8 cellular contexts compared by ENCODE assay signal in genomic region chr22:50628543-50629134, GRCh38. TPM values are rescaled to one million over a fixed set of nuclear protein-coding genes. Genes with fewer than 3 reads are reported as not detected.
A peak's percentile ranks its signal among the peaks of the same experiment; 100 is the strongest.
DNase-seq lines count a peak whose midpoint lies in the region; ATAC-seq, FAIRE-seq and TF ChIP-seq lines count a peak whose summit lies in the region.

No MANE protein-coding gene starts in this region.

- WGBS in HepG2 (ENCODE audit: low lambda C conversion rate) = 21% methylated on average over 16 of the region's 16 CpGs

- BruUV-seq in HepG2 (replicated peaks; lab: Mats Ljungman, UMichigan) = no TSS peak

- peak overlapping the region; percentile 69 for H3K27ac Mint-ChIP-seq in type B pancreatic cell

- no peak for TF ChIP-seq RAD21 in HepG2 (CRISPR knock-in tag; IDR thresholded peaks at IDR 0.05)

- no peaks in the 10 kb centered on the region for H3K9me3 Mint-ChIP-seq in activated T-cell treated with anti-CD3 and anti-CD28 coated beads, Interleukin-2, amount 50 U/mL, for 4 hours
- H3K9me3 Mint-ChIP-seq in type B pancreatic cell = no peaks in the 10 kb centered on the region

- H3K4me1 Mint-ChIP-seq in activated T-cell treated with anti-CD3 and anti-CD28 coated beads, Interleukin-2, amount 50 U/mL, for 4 hours (ENCODE audit: low read depth) = peaks cover 21% of the 10 kb centered on the region
- H3K4me1 Mint-ChIP-seq in type B pancreatic cell (ENCODE audit: unreplicated experiment) = peaks cover 29% of the 10 kb centered on the region

- no peak for FAIRE-seq in HepG2 (lab: Jason Lieb, UNC)

- H3K9me3 ChIP-seq in adipocyte (ENCODE audit: control insufficient read depth, low read length) (no peaks in the 10 kb centered on the region), HepG2 (ENCODE audit: low read length) (no peaks in the 10 kb centered on the region)

- peaks cover 14% of the 10 kb centered on the region for H3K4me1 ChIP-seq in adipocyte (ENCODE audit: control insufficient read depth, insufficient read depth, low read length)
- peaks cover 35% of the 10 kb centered on the region for H3K4me1 ChIP-seq in HepG2 (ENCODE audit: insufficient read depth, low read length)

- TF ChIP-seq POLR2A in HepG2 (IDR thresholded peaks at IDR 0.05; ENCODE audit: insufficient read depth in 1 of 2, low read depth in 2 of 2, low read length in 2 of 2) = peak in 1 of 2 experiments; percentile 41; a peak in 1 of 4 replicates

- TF ChIP-seq EP300 in HepG2 (IDR thresholded peaks at IDR 0.05; ENCODE audit: low read depth in 2 of 2, low read length in 2 of 2) (no peak), HepG2 (CRISPR knock-in tag; IDR thresholded peaks at IDR 0.05; ENCODE audit: borderline replicate concordance) (no peak)

- H3K36me3 ChIP-seq in adipocyte (ENCODE audit: control insufficient read depth, insufficient read depth, low read length, severe bottlenecking) = peaks cover 3% of the 10 kb centered on the region
- no peaks in the 10 kb centered on the region for H3K36me3 ChIP-seq in HepG2 (replicated peaks in 1 of 2; ENCODE audit: control insufficient read depth in 1 of 2, insufficient read depth in 2 of 2, low read length in 2 of 2)

- in situ Hi-C loops in HepG2 (cut with HindIII; ENCODE audit: extremely low pct_ligation_motif_present, low pct_unique_long_range_greater_than_20kb) = loop anchor here (5.0 kb wide), 1 partner anchor 69 kb away; no protein-coding TSS in a partner anchor

- DNase-seq in activated T-cell treated with anti-CD3 and anti-CD28 coated beads, Interleukin-2, amount 50 U/mL, for 4 hours = no peak
- DNase-seq in activated T-cell treated with anti-CD3 and anti-CD28 coated beads for 4 hours (no peak), adipocyte (ENCODE audit: low read depth) (no peak), HepG2 (ENCODE audit: low spot score) (no peak), type B pancreatic cell (ENCODE audit: extremely low spot score, unreplicated experiment) (no peak), germinal center (ENCODE audit: low spot score) (no peak), NCI-H2196 (lab: John Stamatoyannopoulos, UW; ENCODE audit: unreplicated experiment) (no peak), UCSD-AML1 (lab: John Stamatoyannopoulos, UW; ENCODE audit: unreplicated experiment) (no peak)

- TF ChIP-seq CTCF in HepG2 (CRISPR knock-in tag; IDR thresholded peaks at IDR 0.05) = no peak
- TF ChIP-seq CTCF in type B pancreatic cell (conservative IDR thresholded peaks at IDR 0.05) = no peak

- peak overlapping the region; percentile 91 for H3K4me3 Mint-ChIP-seq in activated T-cell treated with anti-CD3 and anti-CD28 coated beads, Interleukin-2, amount 50 U/mL, for 4 hours
- H3K4me3 Mint-ChIP-seq in type B pancreatic cell = peak overlapping the region; percentile 98

- peaks cover 1% of the 10 kb centered on the region for H3K27me3 ChIP-seq in adipocyte (replicated peaks; ENCODE audit: control insufficient read depth, insufficient read depth, low read length)
- H3K27me3 ChIP-seq in HepG2 (ENCODE audit: control insufficient read depth in 1 of 2, insufficient read depth in 2 of 2, low read length in 2 of 2) = no peaks in the 10 kb centered on the region; a peak in 1 of 5 replicates

- no peak overlapping the region for H2AFZ ChIP-seq in HepG2 (ENCODE audit: low read length)

- no peaks in the 10 kb centered on the region for H3K27me3 Mint-ChIP-seq in activated T-cell treated with anti-CD3 and anti-CD28 coated beads, Interleukin-2, amount 50 U/mL, for 4 hours (ENCODE audit: low read depth)
- no peaks in the 10 kb centered on the region for H3K27me3 Mint-ChIP-seq in type B pancreatic cell

- no peaks in the 10 kb centered on the region for H4K20me1 ChIP-seq in HepG2 (ENCODE audit: insufficient read depth, low read length)

- intact Hi-C loops in HepG2 (cut with micrococcal nuclease; ENCODE audit: unreplicated experiment) = loop anchor here (1.0 to 2.0 kb wide), 2 partner anchors 14 to 62 kb away; no protein-coding TSS in a partner anchor

- CTCF ChIA-PET in HepG2 (lab: Yijun Ruan, JAX; ENCODE audit: low intra/inter-chr PET ratio, low total read pairs) = interaction anchor here (1.9 to 2.7 kb wide), 2 partner anchors 13 to 63 kb away, joined by 14 to 16 read pairs; no protein-coding TSS in a partner anchor

- peak overlapping the region; percentile 89 for H3K4me3 ChIP-seq in adipocyte (ENCODE audit: low read length)
- H3K4me3 ChIP-seq in HepG2 (replicated peaks in 1 of 3; ENCODE audit: insufficient read depth in 1 of 3, low read depth in 2 of 3, low read length in 3 of 3) = peak overlapping the region; percentile 59 to 88 (median 72)

- peak overlapping the region; percentile 79 for H3K27ac ChIP-seq in HepG2 (ENCODE audit: extremely low read length, insufficient read depth, low read length)

- POLR2A ChIA-PET in HepG2 (lab: Yijun Ruan, JAX) = interaction anchor here (1.0 to 4.2 kb wide), 7 partner anchors 12 to 129 kb away, joined by 3 to 56 read pairs (median 4); partner anchors contain the start of gene SCO2

- peaks cover 2% of the 10 kb centered on the region for H3K36me3 Mint-ChIP-seq in activated T-cell treated with anti-CD3 and anti-CD28 coated beads, Interleukin-2, amount 50 U/mL, for 4 hours (ENCODE audit: insufficient read depth)
- no peaks in the 10 kb centered on the region for H3K36me3 Mint-ChIP-seq in type B pancreatic cell

- H3K4me2 ChIP-seq in HepG2 (ENCODE audit: low read depth, low read length) = peak overlapping the region; percentile 92

- H3K9ac ChIP-seq in adipocyte (ENCODE audit: low read length) = peak overlapping the region; percentile 92
- H3K9ac ChIP-seq in HepG2 (ENCODE audit: insufficient read depth, low read depth, low read length) = peak overlapping the region; percentile 79

- peak; percentile 11 to 13 for ATAC-seq in activated T-cell treated with anti-CD3 and anti-CD28 coated beads, Interleukin-2, amount 50 U/mL, for 4 hours
- no peak for ATAC-seq in HepG2

- H3K79me2 ChIP-seq in HepG2 (ENCODE audit: insufficient read depth, low read length) = peaks cover 4% of the 10 kb centered on the region

RNA-seq across cellular contexts. Expression of gene ARSA, which starts 0.7 kb away (rescaled TPM):
- 10 to 100 TPM; 10.5 to 13.1 (median 11.0) TPM for total RNA-seq in activated T-cell treated with anti-CD3 and anti-CD28 coated beads, Interleukin-2, amount 50 U/mL, for 4 hours
- total RNA-seq in HepG2 (2016; rRNA removed; fragmentation: Illumina TruSeq; extraction: Trizol) = 3.8 and 9.0 TPM in 2 replicates
- total RNA-seq in HepG2 (2016; cell fraction: cytosol; rRNA removed; fragmentation: Illumina TruSeq; extraction: Trizol; ENCODE audit: low read depth) = 1.6 and 2.0 TPM in 2 replicates
- total RNA-seq in HepG2 (2016; cell fraction: insoluble cytoplasmic fraction; rRNA removed; fragmentation: Illumina TruSeq; extraction: Trizol) = 3.7 and 9.9 TPM in 2 replicates
- 2.6 and 3.5 TPM in 2 replicates for total RNA-seq in HepG2 (2016; cell fraction: membrane; rRNA removed; fragmentation: Illumina TruSeq; extraction: Trizol)
- total RNA-seq in HepG2 (2016; cell fraction: nucleus; rRNA removed; fragmentation: Illumina TruSeq; extraction: Trizol) = 11.3 and 13.3 TPM in 2 replicates
- 11.5 and 19.0 TPM in 2 replicates for polyA plus RNA-seq in HepG2 (2011; rRNA removed)
- 5.2 and 7.9 TPM in 2 replicates for polyA plus RNA-seq in HepG2 (2011; cell fraction: cytosol; rRNA removed)
- polyA plus RNA-seq in HepG2 (2011; cell fraction: nucleus; rRNA removed) = 58.3 and 62.0 TPM in 2 replicates
- 11.0 and 15.5 TPM in 2 replicates for polyA plus RNA-seq in HepG2 (2012)
- polyA plus RNA-seq in HepG2 (2016; cell fraction: cytosol; fragmentation: Illumina TruSeq; extraction: Trizol; ENCODE audit: low read depth) = 2.4 and 2.9 TPM in 2 replicates
- polyA plus RNA-seq in HepG2 (2016; cell fraction: insoluble cytoplasmic fraction; fragmentation: Illumina TruSeq; extraction: Trizol; ENCODE audit: low read depth) = 4.2 and 5.5 TPM in 2 replicates
- 3.1 and 3.4 TPM in 2 replicates for polyA plus RNA-seq in HepG2 (2016; cell fraction: membrane; fragmentation: Illumina TruSeq; extraction: Trizol; ENCODE audit: low read depth)
- polyA plus RNA-seq in HepG2 (2016; cell fraction: nucleus; fragmentation: Illumina TruSeq; extraction: Trizol; ENCODE audit: insufficient read depth, low read depth) = 25.4 and 29.9 TPM in 2 replicates
- 2.0 and 19.4 TPM in 2 replicates for polyA minus RNA-seq in HepG2 (2011; rRNA and poly(A)+ RNA removed; ENCODE audit: low replicate concordance)
- 6.5 and 8.6 TPM in 2 replicates for polyA minus RNA-seq in HepG2 (2011; cell fraction: cytosol; rRNA and poly(A)+ RNA removed)
- polyA minus RNA-seq in HepG2 (2011; cell fraction: nucleus; rRNA and poly(A)+ RNA removed) = 7.1 and 7.6 TPM in 2 replicates
- 26.1 and 32.1 TPM in 2 replicates for total RNA-seq in type B pancreatic cell (ENCODE audit: low replicate concordance)

RNA-seq across cellular contexts. Expression of gene MAPK8IP2, which starts 28.0 kb away (rescaled TPM):
- under 1 TPM; 0.05 to 0.38 (median 0.16) TPM for total RNA-seq in activated T-cell treated with anti-CD3 and anti-CD28 coated beads, Interleukin-2, amount 50 U/mL, for 4 hours
- 2.1 and 2.6 TPM in 2 replicates for total RNA-seq in HepG2 (2016; rRNA removed; fragmentation: Illumina TruSeq; extraction: Trizol)
- total RNA-seq in HepG2 (2016; cell fraction: cytosol; rRNA removed; fragmentation: Illumina TruSeq; extraction: Trizol; ENCODE audit: low read depth) = 0.10 and 0.18 TPM in 2 replicates
- 1.6 and 2.3 TPM in 2 replicates for total RNA-seq in HepG2 (2016; cell fraction: insoluble cytoplasmic fraction; rRNA removed; fragmentation: Illumina TruSeq; extraction: Trizol)
- total RNA-seq in HepG2 (2016; cell fraction: membrane; rRNA removed; fragmentation: Illumina TruSeq; extraction: Trizol) = 0.65 and 0.77 TPM in 2 replicates
- total RNA-seq in HepG2 (2016; cell fraction: nucleus; rRNA removed; fragmentation: Illumina TruSeq; extraction: Trizol) = 1.8 and 2.3 TPM in 2 replicates
- 1.3 and 2.2 TPM in 2 replicates for polyA plus RNA-seq in HepG2 (2011; rRNA removed)
- polyA plus RNA-seq in HepG2 (2011; cell fraction: cytosol; rRNA removed) = 1.2 TPM in 2 replicates
- 4.1 and 4.5 TPM in 2 replicates for polyA plus RNA-seq in HepG2 (2011; cell fraction: nucleus; rRNA removed)
- polyA plus RNA-seq in HepG2 (2012) = 0.87 and 1.2 TPM in 2 replicates
- 0.20 TPM in 2 replicates for polyA plus RNA-seq in HepG2 (2016; cell fraction: cytosol; fragmentation: Illumina TruSeq; extraction: Trizol; ENCODE audit: low read depth)
- polyA plus RNA-seq in HepG2 (2016; cell fraction: insoluble cytoplasmic fraction; fragmentation: Illumina TruSeq; extraction: Trizol; ENCODE audit: low read depth) = 1.7 and 2.3 TPM in 2 replicates
- 0.47 and 0.71 TPM in 2 replicates for polyA plus RNA-seq in HepG2 (2016; cell fraction: membrane; fragmentation: Illumina TruSeq; extraction: Trizol; ENCODE audit: low read depth)
- polyA plus RNA-seq in HepG2 (2016; cell fraction: nucleus; fragmentation: Illumina TruSeq; extraction: Trizol; ENCODE audit: insufficient read depth, low read depth) = 3.0 and 3.2 TPM in 2 replicates
- 3.4 TPM in 1 of 2 replicates, not detected in the other for polyA minus RNA-seq in HepG2 (2011; rRNA and poly(A)+ RNA removed; ENCODE audit: low replicate concordance)
- polyA minus RNA-seq in HepG2 (2011; cell fraction: cytosol; rRNA and poly(A)+ RNA removed) = 1.5 and 2.2 TPM in 2 replicates
- 1.4 and 1.5 TPM in 2 replicates for polyA minus RNA-seq in HepG2 (2011; cell fraction: nucleus; rRNA and poly(A)+ RNA removed)
- total RNA-seq in type B pancreatic cell (ENCODE audit: low replicate concordance) = 13.0 and 16.5 TPM in 2 replicates

RNA-seq across cellular contexts. Expression of gene SHANK3, which starts 44.0 kb away (rescaled TPM):
- total RNA-seq in activated T-cell treated with anti-CD3 and anti-CD28 coated beads, Interleukin-2, amount 50 U/mL, for 4 hours = under 1 TPM; 0.05 to 0.24 (median 0.08) TPM
- total RNA-seq in HepG2 (2016; rRNA removed; fragmentation: Illumina TruSeq; extraction: Trizol) (1.9 and 2.9 TPM in 2 replicates), type B pancreatic cell (ENCODE audit: low replicate concordance) (6.8 and 13.1 TPM in 2 replicates)
- 0.79 and 1.0 TPM in 2 replicates for total RNA-seq in HepG2 (2016; cell fraction: cytosol; rRNA removed; fragmentation: Illumina TruSeq; extraction: Trizol; ENCODE audit: low read depth)
- total RNA-seq in HepG2 (2016; cell fraction: insoluble cytoplasmic fraction; rRNA removed; fragmentation: Illumina TruSeq; extraction: Trizol) = 1.7 and 2.9 TPM in 2 replicates
- total RNA-seq in HepG2 (2016; cell fraction: membrane; rRNA removed; fragmentation: Illumina TruSeq; extraction: Trizol) = 2.3 TPM in 2 replicates
- total RNA-seq in HepG2 (2016; cell fraction: nucleus; rRNA removed; fragmentation: Illumina TruSeq; extraction: Trizol) = 2.9 and 3.7 TPM in 2 replicates
- 4.6 and 6.5 TPM in 2 replicates for polyA plus RNA-seq in HepG2 (2011; rRNA removed)
- polyA plus RNA-seq in HepG2 (2011; cell fraction: cytosol; rRNA removed) = 3.0 and 3.9 TPM in 2 replicates
- 25.0 and 33.1 TPM in 2 replicates for polyA plus RNA-seq in HepG2 (2011; cell fraction: nucleus; rRNA removed)
- polyA plus RNA-seq in HepG2 (2012) = 7.9 and 8.7 TPM in 2 replicates
- 0.66 and 0.71 TPM in 2 replicates for polyA plus RNA-seq in HepG2 (2016; cell fraction: cytosol; fragmentation: Illumina TruSeq; extraction: Trizol; ENCODE audit: low read depth)
- polyA plus RNA-seq in HepG2 (2016; cell fraction: insoluble cytoplasmic fraction; fragmentation: Illumina TruSeq; extraction: Trizol; ENCODE audit: low read depth) = 3.0 and 4.2 TPM in 2 replicates
- 1.6 and 1.9 TPM in 2 replicates for polyA plus RNA-seq in HepG2 (2016; cell fraction: membrane; fragmentation: Illumina TruSeq; extraction: Trizol; ENCODE audit: low read depth)
- 14.0 and 17.0 TPM in 2 replicates for polyA plus RNA-seq in HepG2 (2016; cell fraction: nucleus; fragmentation: Illumina TruSeq; extraction: Trizol; ENCODE audit: insufficient read depth, low read depth)
- polyA minus RNA-seq in HepG2 (2011; rRNA and poly(A)+ RNA removed; ENCODE audit: low replicate concordance) = 0.07 and 4.8 TPM in 2 replicates
- polyA minus RNA-seq in HepG2 (2011; cell fraction: cytosol; rRNA and poly(A)+ RNA removed) = 5.2 and 5.4 TPM in 2 replicates
- polyA minus RNA-seq in HepG2 (2011; cell fraction: nucleus; rRNA and poly(A)+ RNA removed) = 5.8 and 5.9 TPM in 2 replicates

RNA-seq across cellular contexts. Expression of gene CHKB, which starts 46.0 kb away (rescaled TPM):
- 10 to 100 TPM; 56.1 to 63.2 (median 60.7) TPM for total RNA-seq in activated T-cell treated with anti-CD3 and anti-CD28 coated beads, Interleukin-2, amount 50 U/mL, for 4 hours
- total RNA-seq in HepG2 (2016; rRNA removed; fragmentation: Illumina TruSeq; extraction: Trizol) (9.9 and 24.5 TPM in 2 replicates), type B pancreatic cell (ENCODE audit: low replicate concordance) (88.1 and 96.9 TPM in 2 replicates)
- 17.8 and 21.3 TPM in 2 replicates for total RNA-seq in HepG2 (2016; cell fraction: cytosol; rRNA removed; fragmentation: Illumina TruSeq; extraction: Trizol; ENCODE audit: low read depth)
- 10.7 and 27.7 TPM in 2 replicates for total RNA-seq in HepG2 (2016; cell fraction: insoluble cytoplasmic fraction; rRNA removed; fragmentation: Illumina TruSeq; extraction: Trizol)
- 16.6 and 17.3 TPM in 2 replicates for total RNA-seq in HepG2 (2016; cell fraction: membrane; rRNA removed; fragmentation: Illumina TruSeq; extraction: Trizol)
- 27.3 and 33.6 TPM in 2 replicates for total RNA-seq in HepG2 (2016; cell fraction: nucleus; rRNA removed; fragmentation: Illumina TruSeq; extraction: Trizol)
- polyA plus RNA-seq in HepG2 (2011; rRNA removed) = 42.7 and 43.1 TPM in 2 replicates
- polyA plus RNA-seq in HepG2 (2011; cell fraction: cytosol; rRNA removed) = 11.7 and 13.0 TPM in 2 replicates
- polyA plus RNA-seq in HepG2 (2011; cell fraction: nucleus; rRNA removed) = 163 and 176 TPM in 2 replicates
- polyA plus RNA-seq in HepG2 (2012) = 20.9 and 22.0 TPM in 2 replicates
- polyA plus RNA-seq in HepG2 (2016; cell fraction: cytosol; fragmentation: Illumina TruSeq; extraction: Trizol; ENCODE audit: low read depth) = 10.7 and 12.5 TPM in 2 replicates
- polyA plus RNA-seq in HepG2 (2016; cell fraction: insoluble cytoplasmic fraction; fragmentation: Illumina TruSeq; extraction: Trizol; ENCODE audit: low read depth) = 10.1 and 10.6 TPM in 2 replicates
- 12.3 and 13.1 TPM in 2 replicates for polyA plus RNA-seq in HepG2 (2016; cell fraction: membrane; fragmentation: Illumina TruSeq; extraction: Trizol; ENCODE audit: low read depth)
- polyA plus RNA-seq in HepG2 (2016; cell fraction: nucleus; fragmentation: Illumina TruSeq; extraction: Trizol; ENCODE audit: insufficient read depth, low read depth) = 91.8 and 97.4 TPM in 2 replicates
- polyA minus RNA-seq in HepG2 (2011; rRNA and poly(A)+ RNA removed; ENCODE audit: low replicate concordance) = 12.9 and 13.6 TPM in 2 replicates
- 3.1 TPM in 2 replicates for polyA minus RNA-seq in HepG2 (2011; cell fraction: cytosol; rRNA and poly(A)+ RNA removed)
- polyA minus RNA-seq in HepG2 (2011; cell fraction: nucleus; rRNA and poly(A)+ RNA removed) = 20.0 and 26.5 TPM in 2 replicates

RNA-seq across cellular contexts. Expression of gene CPT1B, which starts 50.4 kb away (rescaled TPM):
- 10 to 100 TPM; 30.0 to 38.3 (median 32.7) TPM for total RNA-seq in activated T-cell treated with anti-CD3 and anti-CD28 coated beads, Interleukin-2, amount 50 U/mL, for 4 hours
- total RNA-seq in HepG2 (2016; rRNA removed; fragmentation: Illumina TruSeq; extraction: Trizol) (2.3 and 9.2 TPM in 2 replicates), type B pancreatic cell (ENCODE audit: low replicate concordance) (68.4 and 94.5 TPM in 2 replicates)
- 0.91 and 1.5 TPM in 2 replicates for total RNA-seq in HepG2 (2016; cell fraction: cytosol; rRNA removed; fragmentation: Illumina TruSeq; extraction: Trizol; ENCODE audit: low read depth)
- total RNA-seq in HepG2 (2016; cell fraction: insoluble cytoplasmic fraction; rRNA removed; fragmentation: Illumina TruSeq; extraction: Trizol) = 1.4 and 10.1 TPM in 2 replicates
- 1.9 and 2.4 TPM in 2 replicates for total RNA-seq in HepG2 (2016; cell fraction: membrane; rRNA removed; fragmentation: Illumina TruSeq; extraction: Trizol)
- total RNA-seq in HepG2 (2016; cell fraction: nucleus; rRNA removed; fragmentation: Illumina TruSeq; extraction: Trizol) = 11.6 and 16.2 TPM in 2 replicates
- polyA plus RNA-seq in HepG2 (2011; rRNA removed) = 19.5 and 26.5 TPM in 2 replicates
- polyA plus RNA-seq in HepG2 (2011; cell fraction: cytosol; rRNA removed) = 4.5 and 5.2 TPM in 2 replicates
- 177 and 200 TPM in 2 replicates for polyA plus RNA-seq in HepG2 (2011; cell fraction: nucleus; rRNA removed)
- 15.0 and 23.3 TPM in 2 replicates for polyA plus RNA-seq in HepG2 (2012)
- polyA plus RNA-seq in HepG2 (2016; cell fraction: cytosol; fragmentation: Illumina TruSeq; extraction: Trizol; ENCODE audit: low read depth) = 0.49 and 0.80 TPM in 2 replicates
- polyA plus RNA-seq in HepG2 (2016; cell fraction: insoluble cytoplasmic fraction; fragmentation: Illumina TruSeq; extraction: Trizol; ENCODE audit: low read depth) = 2.0 and 2.6 TPM in 2 replicates
- 1.7 and 2.0 TPM in 2 replicates for polyA plus RNA-seq in HepG2 (2016; cell fraction: membrane; fragmentation: Illumina TruSeq; extraction: Trizol; ENCODE audit: low read depth)
- 62.6 and 63.1 TPM in 2 replicates for polyA plus RNA-seq in HepG2 (2016; cell fraction: nucleus; fragmentation: Illumina TruSeq; extraction: Trizol; ENCODE audit: insufficient read depth, low read depth)
- 7.0 and 8.4 TPM in 2 replicates for polyA minus RNA-seq in HepG2 (2011; rRNA and poly(A)+ RNA removed; ENCODE audit: low replicate concordance)
- 0.79 and 1.7 TPM in 2 replicates for polyA minus RNA-seq in HepG2 (2011; cell fraction: cytosol; rRNA and poly(A)+ RNA removed)
- polyA minus RNA-seq in HepG2 (2011; cell fraction: nucleus; rRNA and poly(A)+ RNA removed) = 21.3 and 22.5 TPM in 2 replicates
